19 cellular contexts compared by ENCODE assay signal in genomic region chr2:153622285-153622684, GRCh38.
DNase-seq lines count a peak whose midpoint lies in the region; ATAC-seq, FAIRE-seq and TF ChIP-seq lines count a peak whose summit lies in the region.
"Had no signal": no experiment of that assay in that cellular context is flagged by ENCODE, and none has a peak within 500 bp of the region (broad histone marks: within the 10 kb centered on the region; RNA-seq: fewer than 3 reads in every experiment).

No MANE protein-coding gene starts in this region.

- BruUV-seq in PC-3 (replicated peaks; lab: Mats Ljungman, UMichigan): no TSS peak

- no peaks in the 10 kb centered on the region for H3F3A ChIP-seq in PC-3 (ENCODE audit: low read length, unreplicated experiment)

- TF ChIP-seq EP300 in A549 (IDR thresholded peaks at IDR 0.05): no peak

- intact Hi-C loops in PC-3 (cut with micrococcal nuclease): no loop called here

- no peaks in the 10 kb centered on the region for H3K9me2 ChIP-seq in PC-3 (replicated peaks; ENCODE audit: low read length)

- POLR2A ChIA-PET in A549 (lab: Yijun Ruan, JAX): no interaction called here
- POLR2A ChIA-PET in PC-3 (lab: Charles Lee; ENCODE audit: unreplicated experiment): no interaction called here

- no peak for TF ChIP-seq POLR2A in A549 (IDR thresholded peaks at IDR 0.05; ENCODE audit: low read length)

- H3K4me2 ChIP-seq in A549: no peak overlapping the region
- H3K4me2 ChIP-seq in PC-3 (ENCODE audit: low read length): no peak overlapping the region

- no peaks in the 10 kb centered on the region for H3K4me1 ChIP-seq in A549
- no peaks in the 10 kb centered on the region for H3K4me1 ChIP-seq in PC-3 (ENCODE audit: insufficient read depth, low read length)
- H3K4me1 ChIP-seq: foreskin keratinocyte, upper lobe of left lung had no signal

- no peak for FAIRE-seq in A549 (lab: Jason Lieb, UNC)
- FAIRE-seq: K562, small intestine had no signal

- no peaks in the 10 kb centered on the region for H3K79me2 ChIP-seq in PC-3 (ENCODE audit: low read length)

- no peaks in the 10 kb centered on the region for H4K20me1 ChIP-seq in PC-3 (ENCODE audit: low read length)

- H3K9me3 ChIP-seq in A549: no peaks in the 10 kb centered on the region
- no peaks in the 10 kb centered on the region for H3K9me3 ChIP-seq in PC-3 (ENCODE audit: low read length)

- H3K36me3 ChIP-seq in H7 (replicated peaks; ENCODE audit: control insufficient read depth, insufficient read depth, low read length): no peaks in the 10 kb centered on the region
- H3K36me3 ChIP-seq in PC-3 (ENCODE audit: low read depth, low read length): no peaks in the 10 kb centered on the region
- H3K36me3 ChIP-seq: upper lobe of left lung had no signal

- H3K27ac ChIP-seq in A549: no peak overlapping the region
- no peak overlapping the region for H3K27ac ChIP-seq in PC-3 (ENCODE audit: low read length)
- H3K27ac ChIP-seq: foreskin keratinocyte, upper lobe of left lung had no signal

- peak in 1 of 2 experiments; percentile 17 for DNase-seq in A549 (ENCODE audit: low read depth in 1 of 2, low spot score in 1 of 2)
- peak; percentile 1 for DNase-seq in H7
- peak; percentile 51 for DNase-seq in PC-3
- peak; percentile 18 for DNase-seq in iPS-NIHi7 (ENCODE audit: extremely low spot score)
- DNase-seq in Ammon's horn (ENCODE audit: low spot score): no peak
- no peak for DNase-seq in activated CD4-positive, alpha-beta T cell treated with anti-CD3 and anti-CD28 coated beads, Interleukin-2, amount 50 U/mL, for 4 hours
- DNase-seq in NCI-H2227 treated with DMSO at 0.1 percent for 48 hours (lab: John Stamatoyannopoulos, UW): no peak
- DNase-seq: EL; foreskin keratinocyte; immature natural killer cell; mesenchymal stem cell; NCI-H187; NCI-H748 treated with DMSO at 0.1 percent for 48 hours; Right ventricle myocardium superior; small intestine; stimulated activated naive CD4-positive, alpha-beta T cell; upper lobe of left lung had no signal

- TF ChIP-seq CTCF in A549 (IDR thresholded peaks at IDR 0.05) (peak; percentile 14; the same call in 1 of the 3 replicates), PC-3 (conservative IDR thresholded peaks at IDR 0.05; ENCODE audit: low read depth, low read length) (peak; percentile 72)

- no peak overlapping the region for H2AFZ ChIP-seq in PC-3 (ENCODE audit: low read length)

- peak in 1 of 2 experiments; percentile 24; a peak in 1 of 5 replicates for TF ChIP-seq RAD21 in A549 (conservative IDR thresholded peaks at IDR 0.05 in 1 of 2, IDR thresholded peaks at IDR 0.05 in 1 of 2)

- H3K4me3 ChIP-seq in A549: no peak overlapping the region
- H3K4me3 ChIP-seq in H7 (ENCODE audit: insufficient read depth, low read depth, low read length): no peak overlapping the region
- no peak overlapping the region for H3K4me3 ChIP-seq in PC-3 (ENCODE audit: low read length)
- H3K4me3 ChIP-seq: K562, upper lobe of left lung had no signal

- ATAC-seq in A549 (no peak), PC-3 (no peak), HG03469 (IDR thresholded peaks at IDR 0.05; ENCODE audit: unreplicated experiment) (no peak)
- ATAC-seq: foreskin keratinocyte, K562 had no signal

- 33% methylated on average over 4 of the region's 4 CpGs for WGBS in A549 (ENCODE audit: missing lambda C conversion rate)

- H3K27me3 ChIP-seq in H7 (ENCODE audit: control insufficient read depth, insufficient read depth, low read length) (no peaks in the 10 kb centered on the region), PC-3 (ENCODE audit: low read length) (peaks cover 17% of the 10 kb centered on the region)
- H3K27me3 ChIP-seq: foreskin keratinocyte, upper lobe of left lung had no signal

- CTCF ChIA-PET in A549 (lab: Yijun Ruan, JAX) (no interaction called here), PC-3 (lab: Charles Lee) (no interaction called here)

- no peak overlapping the region for H3K9ac ChIP-seq in PC-3 (ENCODE audit: low read length)

TF ChIP-seq in A549, 52 proteins besides CTCF, POLR2A, EP300 and RAD21:
- TF ChIP-seq ESRRA (IDR thresholded peaks at IDR 0.05; ENCODE audit: borderline replicate concordance, low read length): no peak
- TF ChIP-seq SREBF2 (IDR thresholded peaks at IDR 0.05): no peak
- no peak for TF ChIP-seq TFCP2L1 (CRISPR knock-in tag; IDR thresholded peaks at IDR 0.05)
- no peak for TF ChIP-seq JUNB (IDR thresholded peaks at IDR 0.05)
- TF ChIP-seq E2F6 (IDR thresholded peaks at IDR 0.05; ENCODE audit: borderline replicate concordance, low read depth): no peak
- TF ChIP-seq CHD4 (IDR thresholded peaks at IDR 0.05; ENCODE audit: borderline replicate concordance): no peak
- no peak for TF ChIP-seq EHMT2 (IDR thresholded peaks at IDR 0.05; ENCODE audit: low read depth)
- no peak for TF ChIP-seq JUN (IDR thresholded peaks at IDR 0.05)
- TF ChIP-seq FOXS1 (CRISPR knock-in tag; IDR thresholded peaks at IDR 0.05): no peak
- TF ChIP-seq, protein P1, sequence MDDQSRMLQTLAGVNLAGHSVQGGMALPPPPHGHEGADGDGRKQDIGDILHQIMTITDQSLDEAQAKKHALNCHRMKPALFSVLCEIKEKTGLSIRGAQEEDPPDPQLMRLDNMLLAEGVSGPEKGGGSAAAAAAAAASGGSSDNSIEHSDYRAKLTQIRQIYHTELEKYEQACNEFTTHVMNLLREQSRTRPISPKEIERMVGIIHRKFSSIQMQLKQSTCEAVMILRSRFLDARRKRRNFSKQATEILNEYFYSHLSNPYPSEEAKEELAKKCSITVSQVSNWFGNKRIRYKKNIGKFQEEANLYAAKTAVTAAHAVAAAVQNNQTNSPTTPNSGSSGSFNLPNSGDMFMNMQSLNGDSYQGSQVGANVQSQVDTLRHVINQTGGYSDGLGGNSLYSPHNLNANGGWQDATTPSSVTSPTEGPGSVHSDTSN (IDR thresholded peaks at IDR 0.05): no peak
- TF ChIP-seq HEYL (CRISPR knock-in tag; IDR thresholded peaks at IDR 0.05): no peak
- TF ChIP-seq BCL3 (IDR thresholded peaks at IDR 0.05): no peak
- TF ChIP-seq ZFP36 (IDR thresholded peaks at IDR 0.05; ENCODE audit: borderline replicate concordance, partially characterized antibody): no peak
- TF ChIP-seq RNF2 (IDR thresholded peaks at IDR 0.05; ENCODE audit: borderline replicate concordance, low read depth): no peak
- no peak for TF ChIP-seq HOXA7 (CRISPR knock-in tag; IDR thresholded peaks at IDR 0.05)
- no peak for TF ChIP-seq SMC3 (IDR thresholded peaks at IDR 0.05)
- TF ChIP-seq, protein P2, sequence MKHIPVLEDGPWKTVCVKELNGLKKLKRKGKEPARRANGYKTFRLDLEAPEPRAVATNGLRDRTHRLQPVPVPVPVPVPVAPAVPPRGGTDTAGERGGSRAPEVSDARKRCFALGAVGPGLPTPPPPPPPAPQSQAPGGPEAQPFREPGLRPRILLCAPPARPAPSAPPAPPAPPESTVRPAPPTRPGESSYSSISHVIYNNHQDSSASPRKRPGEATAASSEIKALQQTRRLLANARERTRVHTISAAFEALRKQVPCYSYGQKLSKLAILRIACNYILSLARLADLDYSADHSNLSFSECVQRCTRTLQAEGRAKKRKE (CRISPR knock-in tag; IDR thresholded peaks at IDR 0.05; ENCODE audit: low read depth): no peak
- no peak for TF ChIP-seq ZC3H11A (IDR thresholded peaks at IDR 0.05)
- TF ChIP-seq MAZ (IDR thresholded peaks at IDR 0.05; ENCODE audit: borderline replicate concordance, low read depth, low read length): no peak
- TF ChIP-seq FOSL2 (IDR thresholded peaks at IDR 0.05): no peak
- TF ChIP-seq FOSL2 (CRISPR knock-in tag; IDR thresholded peaks at IDR 0.05): no peak
TF ChIP-seq in A549: peak in this region for 0.

Comparison
In these comparisons a context has a peak if more than half of its experiments do, and no peak if none do; other contexts are left out.
1. DNase-seq: peak in H7 (single experiment), PC-3 (single experiment) and iPS-NIHi7 (single experiment); none in Ammon's horn (single experiment), activated CD4-positive, alpha-beta T cell treated with anti-CD3 and anti-CD28 coated beads, Interleukin-2, amount 50 U/mL, for 4 hours (0 of 2) and NCI-H2227 treated with DMSO at 0.1 percent for 48 hours (single experiment).